In the genomic region with DNA sequence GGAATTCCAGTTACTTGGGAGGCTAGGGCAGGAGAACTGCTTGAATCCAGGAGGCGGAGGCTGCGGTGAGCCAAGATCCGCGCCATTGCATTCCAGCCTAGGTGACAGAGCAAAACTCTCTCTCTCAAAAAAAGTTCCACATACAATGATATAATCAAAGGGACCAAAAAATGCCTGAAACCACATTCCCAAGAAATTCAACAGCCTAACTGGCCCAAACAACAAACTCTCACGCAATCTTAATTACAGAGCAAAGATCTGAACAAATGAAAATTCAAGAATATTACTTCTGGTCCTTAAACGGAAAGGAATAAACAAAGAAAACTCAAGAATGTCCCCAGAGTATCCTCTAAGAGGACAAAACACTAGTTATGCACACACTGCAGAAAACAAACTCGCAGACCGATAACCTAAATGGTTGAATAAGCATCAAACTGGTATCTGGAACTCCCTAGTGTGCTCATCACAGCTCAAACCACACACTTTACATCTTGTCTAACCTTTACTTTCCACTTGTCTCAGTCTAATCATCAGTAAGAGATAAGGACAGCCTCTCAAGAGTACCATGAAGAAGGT, we compare ENCODE assay signal across 8 cellular contexts. TPM values are rescaled to one million over a fixed set of nuclear protein-coding genes. Genes with fewer than 3 reads are reported as not detected.
DNase-seq lines count a peak whose midpoint lies in the region; ATAC-seq, FAIRE-seq and TF ChIP-seq lines count a peak whose summit lies in the region.
"Had no signal": no experiment of that assay in that cellular context is flagged by ENCODE, and none has a peak within 500 bp of the region (broad histone marks: within the 10 kb centered on the region; RNA-seq: fewer than 3 reads in every experiment).

No MANE protein-coding gene starts in this region.

- H3K27ac ChIP-seq in OCI-LY1 (ENCODE audit: low read depth, low read length, poor library complexity, severe bottlenecking) (peak overlapping the region; percentile 56), spleen (peak overlapping the region in 6 of 8 donors; percentile 26 to 99 (median 96))

- FAIRE-seq in GM18507 (lab: Jason Lieb, UNC) = peak; percentile 82

- H3K36me3 ChIP-seq in OCI-LY1 (ENCODE audit: insufficient read depth, low read length) (peaks cover 19% of the 10 kb centered on the region), spleen (peaks cover 8 to 43% (median 32%) of the 10 kb centered on the region in 6 donors)

- H3K4me1 ChIP-seq in OCI-LY1 (ENCODE audit: insufficient read depth, low read length, severe bottlenecking) (peaks cover 27% of the 10 kb centered on the region), spleen (peaks cover 23 to 87% (median 59%) of the 10 kb centered on the region in 6 donors)

- no peaks in the 10 kb centered on the region for H3K9me2 ChIP-seq in OCI-LY1 (ENCODE audit: low read depth, low read length)

- intact Hi-C loops in spleen (cut with DNase I; ENCODE audit: low total_unique reads) = no loop called here

- H4K20me1 ChIP-seq in OCI-LY1 (ENCODE audit: insufficient read depth, low read length) = no peaks in the 10 kb centered on the region

- peaks cover 39% of the 10 kb centered on the region for H3K79me2 ChIP-seq in OCI-LY1 (ENCODE audit: insufficient read depth, low read length)

- TF ChIP-seq CTCF in OCI-LY1 (IDR thresholded peaks at IDR 0.05; ENCODE audit: low read length) = no peak
- TF ChIP-seq CTCF in spleen (IDR thresholded peaks at IDR 0.05 in 8 of 11, conservative IDR thresholded peaks at IDR 0.05 in 3 of 11) = no peak

- peak overlapping the region; percentile 98 for H3K4me2 ChIP-seq in OCI-LY1 (ENCODE audit: low read length)

- H3K4me3 ChIP-seq in OCI-LY1 (ENCODE audit: low read depth, low read length, poor library complexity, severe bottlenecking) (peak overlapping the region; percentile 97), spleen (peak overlapping the region in 7 of 8 donors; percentile 91 to 100 (median 99))
- H3K4me3 ChIP-seq: lung had no signal

- TF ChIP-seq POLR2A in erythroblast (IDR thresholded peaks at IDR 0.05; ENCODE audit: low read length) = no peak
- peak in 1 of 3 donors; percentile 56 for TF ChIP-seq POLR2A in spleen (IDR thresholded peaks at IDR 0.05)

- DNase-seq in GM18507 (ENCODE audit: extremely low spot score, insufficient read length, low read depth) (no peak), erythroblast (lab: John Stamatoyannopoulos, UW) (peak; percentile 19 to 23), spleen (no peak), superior temporal gyrus (ENCODE audit: extremely low spot score) (no peak), AG08396 (ENCODE audit: low spot score) (no peak)

- no peaks in the 10 kb centered on the region for H3K9me3 ChIP-seq in OCI-LY1 (ENCODE audit: low read length)
- no peaks in the 10 kb centered on the region for H3K9me3 ChIP-seq in spleen

- H2AFZ ChIP-seq in OCI-LY1 (ENCODE audit: low read length) = no peak overlapping the region

- ATAC-seq in HG02981 (IDR thresholded peaks at IDR 0.05; ENCODE audit: unreplicated experiment) = no peak

- H3F3A ChIP-seq in OCI-LY1 (ENCODE audit: insufficient read depth, low read length) = no peaks in the 10 kb centered on the region

- H3K27me3 ChIP-seq in OCI-LY1 (ENCODE audit: insufficient read depth, low read length) (no peaks in the 10 kb centered on the region), spleen (replicated peaks in 1 of 7) (no peaks in the 10 kb centered on the region)

- 67 to 77% (median 67%) methylated on average over 8 of the region's 8 CpGs for WGBS in spleen, 5 donors

- H3K9ac ChIP-seq in OCI-LY1 (ENCODE audit: low read length) = peak overlapping the region; percentile 30; the same call in 1 of the 2 replicates

RNA-seq across cellular contexts. Expression of gene OGA, which starts 3.7 kb away (rescaled TPM):
- 100 to 1,000 TPM; 143 to 234 (median 172) TPM for total RNA-seq in spleen
- polyA plus RNA-seq in spleen = 10 to 100 TPM; 65.7 to 87.0 (median 68.3) TPM

RNA-seq across cellular contexts. Expression of gene KCNIP2, which starts 29.0 kb away (rescaled TPM):
- total RNA-seq in spleen = 1 to 10 TPM; 4.2 to 8.6 (median 6.5) TPM
- polyA plus RNA-seq in spleen = 1 to 10 TPM in 2 of 3 donors, under 1 TPM in 1; 1.00 to 1.7 (median 1.3) TPM

RNA-seq across cellular contexts. Expression of gene NPM3, which starts 31.3 kb away (rescaled TPM):
- 10 to 100 TPM; 16.8 to 46.9 (median 24.6) TPM for total RNA-seq in spleen
- polyA plus RNA-seq in spleen = 10 to 100 TPM; 33.5 to 54.6 (median 44.2) TPM

RNA-seq across cellular contexts. Expression of gene FGF8, which starts 38.6 kb away (rescaled TPM):
- not detected for total RNA-seq in spleen
- under 1 TPM in 2 of 3 donors, not detected in 1; 0.11 TPM for polyA plus RNA-seq in spleen
- total RNA-seq: lung had no signal

Comparison
In these comparisons a context has a peak if more than half of its experiments do, and no peak if none do; other contexts are left out.
1. DNase-seq: peak in erythroblast (2 of 2); none in GM18507 (single experiment), spleen (single experiment), superior temporal gyrus (single experiment) and AG08396 (single experiment).